Comparison of ENCODE assay signal across 2 cellular contexts in the genomic region with DNA sequence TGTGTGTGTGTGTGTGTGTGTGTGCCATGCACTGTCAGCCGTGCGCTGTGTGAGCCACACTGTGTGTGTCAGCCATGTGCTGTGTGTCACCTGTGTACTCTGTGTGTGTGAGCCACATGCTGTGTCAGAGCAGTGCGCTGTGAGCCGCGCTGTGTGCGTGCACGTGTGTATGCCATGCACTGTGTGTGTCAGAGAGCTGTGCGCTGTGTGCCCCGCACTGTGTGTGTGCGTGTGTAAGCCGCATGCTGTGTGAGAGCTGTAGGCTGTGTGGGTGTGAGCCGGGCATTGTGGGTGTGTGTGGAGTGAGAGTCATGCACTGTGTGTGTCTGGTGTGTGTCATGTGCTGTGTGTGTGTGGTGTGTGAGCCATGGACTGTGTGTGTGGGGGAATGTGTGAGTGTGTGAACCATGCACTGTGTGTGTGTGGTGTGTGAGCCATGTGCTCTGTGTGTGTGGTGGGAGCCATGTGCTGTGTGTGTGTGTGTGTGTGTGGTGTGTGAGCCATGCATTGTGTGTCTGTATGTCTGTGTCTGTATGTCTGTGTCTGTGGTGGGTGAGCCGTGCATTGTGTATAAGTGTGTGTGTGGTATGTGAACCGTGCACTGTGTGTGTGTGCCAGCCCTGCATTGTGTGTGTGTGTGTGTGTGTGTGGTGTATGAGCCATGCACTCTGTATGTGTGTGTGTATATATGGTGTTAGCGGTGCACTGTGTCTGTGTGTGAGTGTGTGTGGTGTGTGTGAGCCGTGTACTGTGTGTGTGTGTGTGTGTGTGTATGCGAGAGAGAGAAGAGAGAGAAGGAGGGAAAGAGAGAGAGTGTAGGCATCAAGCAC.
TF ChIP-seq lines count a peak whose summit lies in the region.

No MANE protein-coding gene starts in this region.

TF ChIP-seq in HCT116, 20 proteins besides CTCF, POLR2A, EP300 and RAD21:
- TF ChIP-seq JUND (IDR thresholded peaks at IDR 0.05), result no peak
- TF ChIP-seq, protein P1, sequence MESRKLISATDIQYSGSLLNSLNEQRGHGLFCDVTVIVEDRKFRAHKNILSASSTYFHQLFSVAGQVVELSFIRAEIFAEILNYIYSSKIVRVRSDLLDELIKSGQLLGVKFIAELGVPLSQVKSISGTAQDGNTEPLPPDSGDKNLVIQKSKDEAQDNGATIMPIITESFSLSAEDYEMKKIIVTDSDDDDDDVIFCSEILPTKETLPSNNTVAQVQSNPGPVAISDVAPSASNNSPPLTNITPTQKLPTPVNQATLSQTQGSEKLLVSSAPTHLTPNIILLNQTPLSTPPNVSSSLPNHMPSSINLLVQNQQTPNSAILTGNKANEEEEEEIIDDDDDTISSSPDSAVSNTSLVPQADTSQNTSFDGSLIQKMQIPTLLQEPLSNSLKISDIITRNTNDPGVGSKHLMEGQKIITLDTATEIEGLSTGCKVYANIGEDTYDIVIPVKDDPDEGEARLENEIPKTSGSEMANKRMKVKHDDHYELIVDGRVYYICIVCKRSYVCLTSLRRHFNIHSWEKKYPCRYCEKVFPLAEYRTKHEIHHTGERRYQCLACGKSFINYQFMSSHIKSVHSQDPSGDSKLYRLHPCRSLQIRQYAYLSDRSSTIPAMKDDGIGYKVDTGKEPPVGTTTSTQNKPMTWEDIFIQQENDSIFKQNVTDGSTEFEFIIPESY (IDR thresholded peaks at IDR 0.05; ENCODE audit: extremely low read depth, insufficient replicate concordance, low read length), result no peak
- no peak for TF ChIP-seq EGR1 (IDR thresholded peaks at IDR 0.05; ENCODE audit: low read depth)
- TF ChIP-seq, protein P2, sequence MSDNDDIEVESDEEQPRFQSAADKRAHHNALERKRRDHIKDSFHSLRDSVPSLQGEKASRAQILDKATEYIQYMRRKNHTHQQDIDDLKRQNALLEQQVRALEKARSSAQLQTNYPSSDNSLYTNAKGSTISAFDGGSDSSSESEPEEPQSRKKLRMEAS (IDR thresholded peaks at IDR 0.05), result no peak
- TF ChIP-seq SIN3A (IDR thresholded peaks at IDR 0.05; ENCODE audit: low read depth), result no peak
- TF ChIP-seq CEBPB (IDR thresholded peaks at IDR 0.05; ENCODE audit: low read depth), result no peak
- no peak for TF ChIP-seq ZFX (IDR thresholded peaks at IDR 0.05)

TF ChIP-seq in GM12878, 131 proteins besides CTCF, POLR2A, EP300 and RAD21:
- TF ChIP-seq, protein P3, sequence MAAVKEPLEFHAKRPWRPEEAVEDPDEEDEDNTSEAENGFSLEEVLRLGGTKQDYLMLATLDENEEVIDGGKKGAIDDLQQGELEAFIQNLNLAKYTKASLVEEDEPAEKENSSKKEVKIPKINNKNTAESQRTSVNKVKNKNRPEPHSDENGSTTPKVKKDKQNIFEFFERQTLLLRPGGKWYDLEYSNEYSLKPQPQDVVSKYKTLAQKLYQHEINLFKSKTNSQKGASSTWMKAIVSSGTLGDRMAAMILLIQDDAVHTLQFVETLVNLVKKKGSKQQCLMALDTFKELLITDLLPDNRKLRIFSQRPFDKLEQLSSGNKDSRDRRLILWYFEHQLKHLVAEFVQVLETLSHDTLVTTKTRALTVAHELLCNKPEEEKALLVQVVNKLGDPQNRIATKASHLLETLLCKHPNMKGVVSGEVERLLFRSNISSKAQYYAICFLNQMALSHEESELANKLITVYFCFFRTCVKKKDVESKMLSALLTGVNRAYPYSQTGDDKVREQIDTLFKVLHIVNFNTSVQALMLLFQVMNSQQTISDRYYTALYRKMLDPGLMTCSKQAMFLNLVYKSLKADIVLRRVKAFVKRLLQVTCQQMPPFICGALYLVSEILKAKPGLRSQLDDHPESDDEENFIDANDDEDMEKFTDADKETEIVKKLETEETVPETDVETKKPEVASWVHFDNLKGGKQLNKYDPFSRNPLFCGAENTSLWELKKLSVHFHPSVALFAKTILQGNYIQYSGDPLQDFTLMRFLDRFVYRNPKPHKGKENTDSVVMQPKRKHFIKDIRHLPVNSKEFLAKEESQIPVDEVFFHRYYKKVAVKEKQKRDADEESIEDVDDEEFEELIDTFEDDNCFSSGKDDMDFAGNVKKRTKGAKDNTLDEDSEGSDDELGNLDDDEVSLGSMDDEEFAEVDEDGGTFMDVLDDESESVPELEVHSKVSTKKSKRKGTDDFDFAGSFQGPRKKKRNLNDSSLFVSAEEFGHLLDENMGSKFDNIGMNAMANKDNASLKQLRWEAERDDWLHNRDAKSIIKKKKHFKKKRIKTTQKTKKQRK (IDR thresholded peaks at IDR 0.05; ENCODE audit: low read depth, low read length), result no peak
- TF ChIP-seq, protein P4, sequence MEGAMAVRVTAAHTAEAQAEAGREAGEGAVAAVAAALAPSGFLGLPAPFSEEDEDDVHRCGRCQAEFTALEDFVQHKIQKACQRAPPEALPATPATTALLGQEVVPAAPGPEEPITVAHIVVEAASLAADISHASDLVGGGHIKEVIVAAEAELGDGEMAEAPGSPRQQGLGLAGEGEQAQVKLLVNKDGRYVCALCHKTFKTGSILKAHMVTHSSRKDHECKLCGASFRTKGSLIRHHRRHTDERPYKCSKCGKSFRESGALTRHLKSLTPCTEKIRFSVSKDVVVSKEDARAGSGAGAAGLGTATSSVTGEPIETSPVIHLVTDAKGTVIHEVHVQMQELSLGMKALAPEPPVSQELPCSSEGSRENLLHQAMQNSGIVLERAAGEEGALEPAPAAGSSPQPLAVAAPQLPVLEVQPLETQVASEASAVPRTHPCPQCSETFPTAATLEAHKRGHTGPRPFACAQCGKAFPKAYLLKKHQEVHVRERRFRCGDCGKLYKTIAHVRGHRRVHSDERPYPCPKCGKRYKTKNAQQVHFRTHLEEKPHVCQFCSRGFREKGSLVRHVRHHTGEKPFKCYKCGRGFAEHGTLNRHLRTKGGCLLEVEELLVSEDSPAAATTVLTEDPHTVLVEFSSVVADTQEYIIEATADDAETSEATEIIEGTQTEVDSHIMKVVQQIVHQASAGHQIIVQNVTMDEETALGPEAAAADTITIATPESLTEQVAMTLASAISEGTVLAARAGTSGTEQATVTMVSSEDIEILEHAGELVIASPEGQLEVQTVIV (IDR thresholded peaks at IDR 0.05; ENCODE audit: borderline replicate concordance, partially characterized antibody), result peak; percentile 9
- TF ChIP-seq EGR1 (IDR thresholded peaks at IDR 0.05; ENCODE audit: borderline replicate concordance in 1 of 2, low read depth in 2 of 2, low read length in 2 of 2), result no peak
- TF ChIP-seq SP1 (IDR thresholded peaks at IDR 0.05; ENCODE audit: low read depth, low read length), result no peak
- TF ChIP-seq, protein P5, sequence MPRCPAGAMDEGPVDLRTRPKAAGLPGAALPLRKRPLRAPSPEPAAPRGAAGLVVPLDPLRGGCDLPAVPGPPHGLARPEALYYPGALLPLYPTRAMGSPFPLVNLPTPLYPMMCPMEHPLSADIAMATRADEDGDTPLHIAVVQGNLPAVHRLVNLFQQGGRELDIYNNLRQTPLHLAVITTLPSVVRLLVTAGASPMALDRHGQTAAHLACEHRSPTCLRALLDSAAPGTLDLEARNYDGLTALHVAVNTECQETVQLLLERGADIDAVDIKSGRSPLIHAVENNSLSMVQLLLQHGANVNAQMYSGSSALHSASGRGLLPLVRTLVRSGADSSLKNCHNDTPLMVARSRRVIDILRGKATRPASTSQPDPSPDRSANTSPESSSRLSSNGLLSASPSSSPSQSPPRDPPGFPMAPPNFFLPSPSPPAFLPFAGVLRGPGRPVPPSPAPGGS (IDR thresholded peaks at IDR 0.05; ENCODE audit: borderline replicate concordance, insufficient read depth, low read depth, low read length, poor library complexity, severe bottlenecking), result peak; percentile 55
- TF ChIP-seq ZZZ3 (IDR thresholded peaks at IDR 0.05; ENCODE audit: control insufficient read depth, insufficient read length, low read depth), result no peak
- no peak for TF ChIP-seq GATAD2B (conservative IDR thresholded peaks at IDR 0.05; ENCODE audit: low read depth)
- TF ChIP-seq FOXM1 (IDR thresholded peaks at IDR 0.05; ENCODE audit: low read depth, low read length), result no peak
- no peak for TF ChIP-seq JUND (IDR thresholded peaks at IDR 0.05; ENCODE audit: low read depth, low read length)
- no peak for TF ChIP-seq CHD4 (IDR thresholded peaks at IDR 0.05)
TF ChIP-seq in GM12878: peak in this region for 2.
